Comparison of ENCODE assay signal across 8 cellular contexts in the genomic region with DNA sequence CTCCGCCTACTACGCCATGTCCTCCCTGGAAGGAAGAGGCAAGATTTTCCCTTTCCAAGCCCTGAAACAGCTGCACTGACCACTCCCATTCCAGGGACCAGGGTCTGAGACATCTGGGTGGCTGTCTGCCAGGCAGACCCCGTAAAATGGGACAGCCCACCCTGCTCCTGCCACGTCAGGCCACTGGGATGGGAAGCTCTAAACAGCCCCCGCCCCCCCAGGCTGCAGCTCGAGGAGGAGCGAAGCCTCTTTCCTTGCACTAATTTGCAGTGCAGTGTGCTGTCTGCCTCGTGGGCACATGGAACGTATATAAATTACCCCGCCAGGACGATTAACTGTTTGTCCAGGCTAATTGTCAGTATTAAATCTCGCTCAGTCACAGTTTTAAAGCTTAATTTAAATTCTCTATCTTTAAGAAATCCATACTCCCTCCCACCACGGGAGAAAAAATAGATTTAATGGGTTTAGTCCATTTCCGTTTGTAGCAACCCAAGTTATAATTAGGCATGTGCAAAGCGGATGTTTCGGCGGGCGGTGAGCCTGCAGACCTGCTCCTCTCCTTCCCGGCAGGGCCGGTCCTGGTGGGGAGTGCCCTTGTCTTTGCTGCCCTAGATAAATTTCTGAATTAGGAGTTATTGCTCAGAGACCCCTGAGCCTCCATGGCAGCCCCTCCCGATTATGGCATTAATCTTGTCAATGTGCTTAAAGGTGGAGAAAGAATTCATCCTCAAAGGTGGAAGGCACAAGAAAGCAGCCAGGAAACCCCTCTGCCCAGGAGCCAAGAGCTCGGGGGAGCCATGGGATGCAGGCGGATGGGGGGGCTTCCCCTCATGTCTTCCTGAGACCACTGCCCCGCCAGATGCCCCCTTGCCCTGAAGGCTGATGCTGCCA.
A peak's percentile ranks its signal among the peaks of the same experiment; 100 is the strongest.
DNase-seq lines count a peak whose midpoint lies in the region; ATAC-seq, FAIRE-seq and TF ChIP-seq lines count a peak whose summit lies in the region.

No MANE protein-coding gene starts in this region.

- FAIRE-seq in H54 (lab: Jason Lieb, UNC): no peak

- H3K4me1 Mint-ChIP-seq in activated B cell treated with CpG ODN at 0.5 μM for 24 hours: peaks cover 16% of the 10 kb centered on the region
- peaks cover 10% of the 10 kb centered on the region for H3K4me1 Mint-ChIP-seq in memory B cell

- peak overlapping the region; percentile 18; the same call in 1 of the 2 replicates for H3K4me3 ChIP-seq in AG09309 (ENCODE audit: control insufficient read depth, low read depth, low read length)
- peak overlapping the region; percentile 20 for H3K4me3 ChIP-seq in HFF-Myc (replicated peaks; ENCODE audit: low read depth, low read length)
- H3K4me3 ChIP-seq in HAP-1: no peak overlapping the region

- CTCF ChIA-PET in activated B cell treated with CpG ODN at 0.5 μM for 24 hours (lab: Charles Lee): no interaction called here

- H3K4me3 Mint-ChIP-seq in activated B cell treated with CpG ODN at 0.5 μM for 24 hours: peak overlapping the region; percentile 52
- H3K4me3 Mint-ChIP-seq in memory B cell: peak overlapping the region; percentile 19

- H3K27me3 Mint-ChIP-seq in activated B cell treated with CpG ODN at 0.5 μM for 24 hours (peaks cover 55% of the 10 kb centered on the region), memory B cell (peaks cover 28% of the 10 kb centered on the region)

- DNase-seq in AG09309 (ENCODE audit: low read depth) (no peak), HFF-Myc (ENCODE audit: extremely low read depth, low read depth) (peak; percentile 22), activated B cell treated with CpG ODN at 0.5 μM for 24 hours (no peak), memory B cell (ENCODE audit: low spot score in 2 of 2) (no peak), HAP-1 (ENCODE audit: low spot score in 2 of 2) (no peak), H54 (ENCODE audit: insufficient read length, low spot score) (no peak)

- no peaks in the 10 kb centered on the region for H3K9me3 Mint-ChIP-seq in activated B cell treated with CpG ODN at 0.5 μM for 24 hours
- H3K9me3 Mint-ChIP-seq in memory B cell: peaks cover 3% of the 10 kb centered on the region

- intact Hi-C loops in activated B cell treated with CpG ODN at 0.5 μM for 24 hours (cut with micrococcal nuclease): no loop called here

- H3K36me3 ChIP-seq in HAP-1 (replicated peaks): no peaks in the 10 kb centered on the region

- H3K36me3 Mint-ChIP-seq in activated B cell treated with CpG ODN at 0.5 μM for 24 hours (ENCODE audit: low read depth) (no peaks in the 10 kb centered on the region), memory B cell (peaks cover 2% of the 10 kb centered on the region)

- no peaks in the 10 kb centered on the region for H3K4me1 ChIP-seq in HAP-1

- TF ChIP-seq CTCF in AG09309 (IDR thresholded peaks at IDR 0.05; ENCODE audit: control insufficient read depth, insufficient read depth, low read depth, low read length, missing control alignments) (no peak), HFF-Myc (IDR thresholded peaks at IDR 0.05; ENCODE audit: low read depth, low read length, missing control alignments) (no peak), activated B cell treated with CpG ODN at 0.5 μM for 24 hours (IDR thresholded peaks at IDR 0.05) (no peak)

- POLR2A ChIA-PET in activated B cell treated with CpG ODN at 0.5 μM for 24 hours (lab: Charles Lee): interaction anchor here (1.4 kb wide), 1 partner anchor 24 kb away, joined by 3 read pairs; no protein-coding TSS in a partner anchor

- in situ Hi-C loops in HAP-1 (cut with MboI; ENCODE audit: low sequenced_read_pairs): no loop called here

- peaks cover 35% of the 10 kb centered on the region for H3K27me3 ChIP-seq in HAP-1 (ENCODE audit: low read depth)

- ATAC-seq in activated B cell treated with CpG ODN at 0.5 μM for 24 hours (ENCODE audit: low read depth): no peak
- no peak for ATAC-seq in memory B cell (ENCODE audit: low read depth)
- ATAC-seq in HG02588 (IDR thresholded peaks at IDR 0.05; ENCODE audit: unreplicated experiment): no peak
- ATAC-seq in HG03460 (IDR thresholded peaks at IDR 0.05; ENCODE audit: unreplicated experiment): no peak

- H3K9me3 ChIP-seq in HAP-1: no peaks in the 10 kb centered on the region

- TF ChIP-seq POLR2A in H54 (IDR thresholded peaks at IDR 0.05; ENCODE audit: low read depth, low read length): no peak

- H3K27ac Mint-ChIP-seq in activated B cell treated with CpG ODN at 0.5 μM for 24 hours: no peak overlapping the region
- H3K27ac Mint-ChIP-seq in memory B cell: no peak overlapping the region
